Comparison of ENCODE assay signal across 26 cellular contexts in the genomic region with DNA sequence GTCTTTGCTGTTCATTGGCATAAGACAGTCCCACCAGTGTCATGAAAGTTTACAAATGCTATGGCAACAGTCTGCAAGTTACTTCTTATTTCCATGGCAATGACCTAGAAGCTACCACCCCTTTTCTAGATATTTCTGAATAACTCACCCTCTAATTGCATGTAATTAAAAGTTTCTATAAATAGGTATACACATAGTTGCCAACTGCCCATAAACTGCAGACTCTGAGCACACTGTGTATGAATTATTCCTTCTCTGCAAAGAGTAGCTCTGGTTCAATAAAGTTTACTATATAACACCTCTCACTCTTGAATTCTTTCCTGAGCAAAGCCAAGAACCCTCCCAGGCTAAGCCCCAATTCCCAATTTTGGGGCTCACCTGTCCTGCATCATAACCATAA.
"Had no signal": no experiment of that assay in that cellular context is flagged by ENCODE, and none has a peak within 500 bp of the region (broad histone marks: within the 10 kb centered on the region; RNA-seq: fewer than 3 reads in every experiment).

No MANE protein-coding gene starts in this region.

- ATAC-seq: stimulated activated effector memory CD8-positive, alpha-beta T cell treated with anti-CD3 and anti-CD28 coated beads, Interleukin-12 subunit alpha, Interleukin-12 subunit beta, amount 100 ng/mL, for 72 hours; stimulated activated memory B cell treated with anti-CD40 and anti-IgM and Interleukin-4, amounts not matched to agents 10 μg/mL and 1 μg/mL and 100 μg/mL, for 72 hours; stimulated activated naive B cell treated with anti-CD40 and anti-IgM and Interleukin-4, amounts not matched to agents 10 μg/mL and 1 μg/mL and 100 μg/mL, for 72 hours; stimulated activated naive CD8-positive, alpha-beta T cell treated with anti-CD3 and anti-CD28 coated beads, Interleukin-15, amount 100 ng/mL, for 72 hours; stimulated activated naive CD8-positive, alpha-beta T cell treated with anti-CD3 and anti-CD28 coated beads, Interleukin-15, Interleukin-2, amounts not matched to agents 100 U/mL and 50 U/mL, for 24 hours; upper lobe of right lung had no signal

- H3K9me3 ChIP-seq: suprapubic skin, testis, thoracic aorta, thyroid gland, tibial artery, upper lobe of right lung, uterus, vagina had no signal

- H3K27ac ChIP-seq: stomach, suprapubic skin, testis, thoracic aorta, thyroid gland, tibial artery, tibial nerve, transverse colon, upper lobe of left lung, upper lobe of right lung, uterus, vagina had no signal

- DNase-seq: stimulated activated CD4-positive, alpha-beta T cell treated with anti-CD3 and anti-CD28 coated beads, Interleukin-2, amount 100 ng/mL, for 48 hours; stimulated activated CD4-positive, alpha-beta T cell treated with anti-CD3 and anti-CD28 coated beads, Interleukin-4, amount 100 ng/mL, for 1 hour; stimulated activated CD4-positive, alpha-beta T cell treated with anti-CD3 and anti-CD28 coated beads, Interleukin-4, amount 100 ng/mL, for 24 hours; stimulated activated CD4-positive, alpha-beta T cell treated with anti-CD3 and anti-CD28 coated beads, Interleukin-4, amount 100 ng/mL, for 4 hours; stimulated activated CD8-positive, alpha-beta memory T cell treated with anti-CD3 and anti-CD28 coated beads, Interleukin-4, amount 100 ng/mL, for 48 hours; stimulated activated naive B cell treated with anti-CD40 and anti-IgM and Interleukin-4, amounts not matched to agents 10 μg/mL and 1 μg/mL and 100 μg/mL, for 72 hours; stimulated activated naive CD4-positive, alpha-beta T cell; stimulated activated naive CD4-positive, alpha-beta T cell treated with Interleukin-2 at 50 U/mL for 16 hours; stimulated activated naive CD8-positive, alpha-beta T cell treated with anti-CD3 and anti-CD28 coated beads, Interleukin-15, amount 100 ng/mL, for 72 hours; stimulated activated naive CD8-positive, alpha-beta T cell treated with anti-CD3 and anti-CD28 coated beads, Interleukin-15, Interleukin-2, amounts not matched to agents 100 U/mL and 50 U/mL, for 24 hours; stomach; substantia nigra; testis; thyroid gland; tibial artery; transverse colon; trophoblast cell; upper lobe of left lung; upper lobe of right lung; uterus had no signal

- H3K4me3 ChIP-seq: stomach, suprapubic skin, testis, thoracic aorta, thyroid gland, tibial artery, tibial nerve, transverse colon, upper lobe of left lung, upper lobe of right lung, uterus, vagina had no signal

- H3K4me1 ChIP-seq: stomach, suprapubic skin, testis, thyroid gland, tibial artery, tibial nerve, transverse colon, upper lobe of left lung, upper lobe of right lung, uterus, vagina had no signal

- H3K27me3 ChIP-seq: stomach, suprapubic skin, testis, thyroid gland, tibial artery, tibial nerve, transverse colon, upper lobe of left lung, upper lobe of right lung, uterus, vagina had no signal

- H3K36me3 ChIP-seq: stomach, suprapubic skin, thoracic aorta, thyroid gland, tibial artery, tibial nerve, transverse colon, upper lobe of left lung, upper lobe of right lung, uterus, vagina had no signal
